Comparison of ENCODE assay signal across 10 cellular contexts in the genomic region with DNA sequence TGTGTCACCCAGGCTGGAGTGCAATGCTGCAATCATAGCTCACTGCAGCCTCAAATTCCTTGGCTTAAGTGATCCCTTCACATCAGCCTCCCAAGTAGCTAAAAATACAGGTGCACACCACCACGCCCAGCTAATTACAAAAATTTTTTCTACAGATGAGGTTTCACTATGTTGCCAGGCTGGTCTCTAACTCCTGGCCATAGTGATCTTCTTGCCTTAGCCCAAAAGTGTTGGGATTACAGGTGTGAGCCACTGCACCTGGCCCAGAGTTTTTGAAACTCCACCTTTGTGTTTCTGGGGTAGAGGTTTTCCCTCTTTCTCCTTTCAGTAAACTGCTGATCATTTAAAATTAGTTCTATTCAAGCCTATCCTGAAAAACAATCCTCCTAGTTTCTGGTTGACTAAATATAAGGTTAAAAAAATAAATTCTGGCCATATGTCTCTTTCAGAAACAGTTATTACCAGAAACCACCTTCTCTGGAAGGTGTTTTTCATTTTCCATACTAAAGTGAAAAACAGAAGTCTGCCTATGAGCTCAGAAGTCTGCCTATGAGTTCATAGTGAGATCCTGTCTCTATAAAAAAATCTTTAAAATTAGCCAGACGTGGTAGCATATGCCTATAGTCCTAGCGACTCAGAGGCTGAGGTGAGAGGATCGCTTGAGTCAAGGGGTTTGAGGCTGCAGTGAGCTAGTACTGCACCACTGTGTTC.
DNase-seq lines count a peak whose midpoint lies in the region; ATAC-seq and TF ChIP-seq lines count a peak whose summit lies in the region.
"Had no signal": no experiment of that assay in that cellular context is flagged by ENCODE, and none has a peak within 500 bp of the region (broad histone marks: within the 10 kb centered on the region; RNA-seq: fewer than 3 reads in every experiment).

No MANE protein-coding gene starts in this region.

- H3K27me3 ChIP-seq in AG04450 (ENCODE audit: control insufficient read depth, insufficient read depth, low read length): no peaks in the 10 kb centered on the region
- no peaks in the 10 kb centered on the region for H3K27me3 ChIP-seq in GM23248 (replicated peaks; ENCODE audit: insufficient read depth)
- H3K27me3 ChIP-seq in A673 (replicated peaks; ENCODE audit: insufficient read depth, low read depth, low read length, poor library complexity): no peaks in the 10 kb centered on the region
- no peaks in the 10 kb centered on the region for H3K27me3 ChIP-seq in upper lobe of right lung

- H3K4me1 Mint-ChIP-seq in endothelial cell (ENCODE audit: unreplicated experiment): peaks cover 23% of the 10 kb centered on the region

- H3K4me3 ChIP-seq in AG04450 (ENCODE audit: low read depth, low read length) (no peak overlapping the region), GM23248 (no peak overlapping the region), A673 (ENCODE audit: low read depth, low read length, poor library complexity, severe bottlenecking) (no peak overlapping the region), upper lobe of right lung (no peak overlapping the region)

- CTCF ChIA-PET in AG04450 (lab: Charles Lee) (no interaction called here), A673 (lab: Charles Lee) (no interaction called here)

- no peak overlapping the region for H3K27ac Mint-ChIP-seq in endothelial cell (ENCODE audit: unreplicated experiment)

- in situ Hi-C loops in GM23248 (cut with MboI): no loop called here

- H3K79me2 ChIP-seq in GM23248 (ENCODE audit: insufficient read depth): peaks cover 42% of the 10 kb centered on the region

- H3K36me3 Mint-ChIP-seq in endothelial cell (ENCODE audit: low read depth, unreplicated experiment): peaks cover 4% of the 10 kb centered on the region

- H3K4me1 ChIP-seq in GM23248 (ENCODE audit: insufficient read depth) (peaks cover 32% of the 10 kb centered on the region), A673 (ENCODE audit: insufficient read depth, low read length, poor library complexity, severe bottlenecking) (no peaks in the 10 kb centered on the region), upper lobe of right lung (no peaks in the 10 kb centered on the region)

- no peak overlapping the region for H2AFZ ChIP-seq in GM23248

- no peak for DNase-seq in AG04450 (ENCODE audit: low read depth, low spot score)
- no peak for DNase-seq in GM23248
- no peak for DNase-seq in A673 (ENCODE audit: low spot score)
- DNase-seq in endothelial cell (ENCODE audit: low spot score): no peak
- DNase-seq in upper lobe of right lung: no peak
- DNase-seq in C1 segment of cervical spinal cord (lab: John Stamatoyannopoulos, UW): no peak
- DNase-seq: effector CD8-positive, alpha-beta T cell; NCI-H1417 had no signal

- H3F3A ChIP-seq in GM23248 (ENCODE audit: insufficient read depth): peaks cover 15% of the 10 kb centered on the region; the same call in 1 of the 2 replicates

- no peaks in the 10 kb centered on the region for H3K9me3 Mint-ChIP-seq in endothelial cell (ENCODE audit: unreplicated experiment)

- peak; percentile 51 for ATAC-seq in GM18861 (IDR thresholded peaks at IDR 0.05; ENCODE audit: unreplicated experiment)
- peak; percentile 46 for ATAC-seq in HG03469 (IDR thresholded peaks at IDR 0.05; ENCODE audit: unreplicated experiment)
- no peak for ATAC-seq in upper lobe of right lung

- POLR2A ChIA-PET in AG04450 (lab: Yijun Ruan, JAX): interaction anchor here (0.6 to 1.5 kb wide), 6 partner anchors 25 to 187 kb away, joined by 3 to 10 read pairs (median 4); no protein-coding TSS in a partner anchor
- POLR2A ChIA-PET in A673 (lab: Charles Lee; ENCODE audit: low non-redundant PET): no interaction called here

- no peak for TF ChIP-seq CTCF in AG04450 (IDR thresholded peaks at IDR 0.05; ENCODE audit: low read depth, low read length)
- TF ChIP-seq CTCF in A673 (conservative IDR thresholded peaks at IDR 0.05; ENCODE audit: low read depth, low read length): no peak
- TF ChIP-seq CTCF in endothelial cell (IDR thresholded peaks at IDR 0.05; ENCODE audit: unreplicated experiment): no peak
- TF ChIP-seq CTCF in upper lobe of right lung (IDR thresholded peaks at IDR 0.05): no peak

- no peak overlapping the region for H3K4me3 Mint-ChIP-seq in endothelial cell (ENCODE audit: unreplicated experiment)

- H3K9ac ChIP-seq in GM23248: no peak overlapping the region

- H3K27me3 Mint-ChIP-seq in endothelial cell (ENCODE audit: unreplicated experiment): peaks cover 2% of the 10 kb centered on the region

- intact Hi-C loops in A673 (cut with micrococcal nuclease; ENCODE audit: unreplicated experiment): no loop called here
- intact Hi-C loops in upper lobe of right lung (cut with DNase I): no loop called here

- H3K36me3 ChIP-seq in GM23248 (ENCODE audit: low read depth): no peaks in the 10 kb centered on the region
- no peaks in the 10 kb centered on the region for H3K36me3 ChIP-seq in A673 (ENCODE audit: insufficient read depth, low read length, poor library complexity, severe bottlenecking)
- no peaks in the 10 kb centered on the region for H3K36me3 ChIP-seq in upper lobe of right lung

- no peaks in the 10 kb centered on the region for H3K9me2 ChIP-seq in GM23248 (ENCODE audit: insufficient read depth)

- no peak overlapping the region for H3K4me2 ChIP-seq in GM23248 (ENCODE audit: unreplicated experiment)

- 95 to 96% methylated on average over 4 of the region's 4 CpGs for WGBS in GM23248 (ENCODE audit: low coverage in 1 of 2, low lambda C conversion rate in 2 of 2, missing lambda C conversion rate in 2 of 2), 2 experiments

- no peaks in the 10 kb centered on the region for H4K20me1 ChIP-seq in GM23248 (ENCODE audit: insufficient read depth)

- peak overlapping the region; percentile 81 for H3K27ac ChIP-seq in AG04450 (ENCODE audit: low read depth, low read length)
- H3K27ac ChIP-seq in GM23248: peak overlapping the region; percentile 23
- no peak overlapping the region for H3K27ac ChIP-seq in A673 (ENCODE audit: low read depth, low read length, poor library complexity, severe bottlenecking)
- H3K27ac ChIP-seq in upper lobe of right lung: no peak overlapping the region

- no TSS peak for BruUV-seq in A673 (replicated peaks; lab: Mats Ljungman, UMichigan)

- H3K9me3 ChIP-seq in AG04450 (ENCODE audit: control insufficient read depth, insufficient read depth, low read length): no peaks in the 10 kb centered on the region
- no peaks in the 10 kb centered on the region for H3K9me3 ChIP-seq in GM23248 (ENCODE audit: low read depth)
- H3K9me3 ChIP-seq in A673 (ENCODE audit: low read depth, low read length, poor library complexity, severe bottlenecking): no peaks in the 10 kb centered on the region
- no peaks in the 10 kb centered on the region for H3K9me3 ChIP-seq in upper lobe of right lung

Comparison
In these comparisons a context has a peak if more than half of its experiments do, and no peak if none do; other contexts are left out.
1. H3K27ac ChIP-seq: peak in AG04450 (single experiment) and GM23248 (single experiment); none in A673 (single experiment) and upper lobe of right lung (single experiment).